Comparison of ENCODE assay signal across 26 cellular contexts in the genomic region with DNA sequence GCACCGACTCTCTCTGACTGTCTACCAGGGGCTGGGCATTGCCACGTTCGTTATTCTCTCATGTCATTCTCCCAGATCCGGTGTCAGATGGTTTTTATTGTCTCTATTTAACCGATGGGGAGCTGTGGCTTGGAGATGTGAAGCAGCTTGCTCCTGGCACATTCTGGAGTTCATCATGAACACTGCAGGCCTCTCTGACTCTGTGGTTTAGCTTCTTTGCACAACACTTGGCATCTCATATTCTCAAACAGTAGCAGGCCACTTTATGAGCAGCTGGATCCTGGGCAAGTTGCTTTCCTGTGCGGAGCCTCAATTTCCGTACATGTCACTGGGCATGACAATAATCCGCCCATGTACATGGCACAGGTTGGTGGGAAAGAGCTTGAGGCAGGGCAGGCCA.
"Had no signal": no experiment of that assay in that cellular context is flagged by ENCODE, and none has a peak within 500 bp of the region (broad histone marks: within the 10 kb centered on the region; RNA-seq: fewer than 3 reads in every experiment).

No MANE protein-coding gene starts in this region.

- H3K4me3 ChIP-seq: colonic mucosa, esophagus muscularis mucosa, lung, mucosa of descending colon, prostate gland, right atrium auricular region, smooth muscle cell, testis, tibial artery, upper lobe of left lung had no signal

- H3K27ac Mint-ChIP-seq: dendritic cell treated with granulocyte-macrophage colony-stimulating factor and Interleukin-4, amounts not matched to agents 40 ng/mL and 50 ng/mL, for 4 days; mesothelial cell of epicardium; natural killer cell treated with Interleukin-12 subunit alpha and Interleukin-12 subunit beta and Interleukin-15 and Interleukin-18, amount 100 ng/mL, for 72 hours had no signal

- H3K27me3 ChIP-seq: colonic mucosa, esophagus muscularis mucosa, right atrium auricular region, testis, tibial artery, upper lobe of left lung had no signal

- H3K36me3 ChIP-seq: colonic mucosa, esophagus muscularis mucosa, prostate gland, right atrium auricular region, tibial artery, upper lobe of left lung had no signal

- H3K4me1 Mint-ChIP-seq: mesothelial cell of epicardium, neural crest cell had no signal

- H3K9me3 ChIP-seq: colonic mucosa, esophagus muscularis mucosa, mucosa of descending colon, prostate gland, right atrium auricular region, testis, tibial artery, upper lobe of left lung had no signal

- H3K79me2 ChIP-seq: parathyroid adenoma had no signal

- H3K27me3 Mint-ChIP-seq: dendritic cell treated with granulocyte-macrophage colony-stimulating factor and Interleukin-4, amounts not matched to agents 40 ng/mL and 50 ng/mL, for 4 days; naive B cell had no signal

- H3K4me2 ChIP-seq: smooth muscle cell had no signal

- H3K4me3 Mint-ChIP-seq: dendritic cell treated with granulocyte-macrophage colony-stimulating factor and Interleukin-4, amounts not matched to agents 40 ng/mL and 50 ng/mL, for 4 days; mesothelial cell of epicardium; naive B cell; natural killer cell treated with Interleukin-12 subunit alpha and Interleukin-12 subunit beta and Interleukin-15 and Interleukin-18, amount 100 ng/mL, for 72 hours; neural crest cell had no signal

- H2AFZ ChIP-seq: parathyroid adenoma had no signal

- H3K9me3 Mint-ChIP-seq: dendritic cell treated with granulocyte-macrophage colony-stimulating factor and Interleukin-4, amounts not matched to agents 40 ng/mL and 50 ng/mL, for 4 days; mesothelial cell of epicardium; naive B cell; natural killer cell treated with Interleukin-12 subunit alpha and Interleukin-12 subunit beta and Interleukin-15 and Interleukin-18, amount 100 ng/mL, for 72 hours; neural crest cell had no signal

- H3K36me3 Mint-ChIP-seq: mesothelial cell of epicardium; natural killer cell treated with Interleukin-12 subunit alpha and Interleukin-12 subunit beta and Interleukin-15 and Interleukin-18, amount 100 ng/mL, for 72 hours had no signal

- H3K9ac ChIP-seq: parathyroid adenoma had no signal

- H3K27ac ChIP-seq: colonic mucosa, esophagus muscularis mucosa, parathyroid adenoma, prostate gland, right atrium auricular region, testis, tibial artery, upper lobe of left lung had no signal

- DNase-seq: colonic mucosa; effector memory CD4-positive, alpha-beta T cell; kidney; mesenchymal stem cell; mucosa of descending colon; naive B cell; stimulated activated CD4-positive, alpha-beta T cell treated with anti-CD3 and anti-CD28 coated beads, Interleukin-12 subunit alpha, Interleukin-12 subunit beta, amount 100 ng/mL, for 4 hours; stimulated activated CD4-positive, alpha-beta T cell treated with anti-CD3 and anti-CD28 coated beads, Interleukin-1b, Interleukin-23, amount 100 ng/mL, for 48 hours; stimulated activated CD4-positive, alpha-beta T cell treated with anti-CD3 and anti-CD28 coated beads, Interleukin-4, amount 100 ng/mL, for 1 hour; stimulated activated CD8-positive, alpha-beta memory T cell treated with anti-CD3 and anti-CD28 coated beads, Interleukin-4, amount 100 ng/mL, for 48 hours; stimulated activated naive CD8-positive, alpha-beta T cell treated with anti-CD3 and anti-CD28 coated beads, Interleukin-15, Interleukin-2, amounts not matched to agents 100 U/mL and 50 U/mL, for 24 hours; testis; tibial artery had no signal

- H3K4me1 ChIP-seq: colonic mucosa, esophagus muscularis mucosa, parathyroid adenoma, prostate gland, right atrium auricular region, testis, tibial artery, upper lobe of left lung had no signal

- ATAC-seq: left lobe of liver, mucosa of descending colon, sciatic nerve had no signal
